Comparison of ENCODE assay signal across 8 cellular contexts in the genomic region with DNA sequence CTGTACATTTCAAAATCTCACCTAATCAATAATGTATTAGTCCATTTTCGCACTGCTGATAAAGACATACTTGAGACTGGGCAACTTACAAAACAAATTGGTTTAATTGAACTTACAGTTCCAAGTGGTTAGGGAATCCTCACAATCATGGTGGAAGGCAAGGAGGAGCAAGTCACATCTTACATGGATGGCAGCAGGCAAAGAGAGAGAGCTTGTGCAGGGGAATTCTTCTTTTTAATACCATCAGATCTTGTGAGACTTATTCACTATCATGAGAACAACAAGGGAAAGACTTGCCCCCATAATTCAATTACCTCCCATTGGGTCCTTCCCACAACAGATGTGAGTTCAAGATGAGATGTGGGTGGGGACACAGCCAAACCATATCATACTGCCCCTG. TPM values are rescaled to one million over a fixed set of nuclear protein-coding genes. Genes with fewer than 3 reads are reported as not detected.
"Had no signal": no experiment of that assay in that cellular context is flagged by ENCODE, and none has a peak within 500 bp of the region (broad histone marks: within the 10 kb centered on the region; RNA-seq: fewer than 3 reads in every experiment).

No MANE protein-coding gene starts in this region.

RNA-seq across cellular contexts. Expression of a gene that starts 47.5 kb away (rescaled TPM):
- total RNA-seq: natural killer cell; natural killer cell treated with Interleukin-12 subunit alpha and Interleukin-12 subunit beta and Interleukin-15 and Interleukin-18, amount 100 ng/mL, for 72 hours; neural crest cell; progenitor cell of endocrine pancreas; pulmonary artery endothelial cell; renal cortical epithelial cell; skeletal muscle tissue; smooth muscle cell had no signal
- polyA plus RNA-seq: smooth muscle cell had no signal
